8 cellular contexts compared by ENCODE assay signal in genomic region chrX:15564981-15565579, GRCh38. TPM values are rescaled to one million over a fixed set of nuclear protein-coding genes. Genes with fewer than 3 reads are reported as not detected.
DNase-seq lines count a peak whose midpoint lies in the region; ATAC-seq, FAIRE-seq and TF ChIP-seq lines count a peak whose summit lies in the region.

No MANE protein-coding gene starts in this region.

- FAIRE-seq in bronchial epithelial cell (lab: Jason Lieb, UNC), result no peak

- peak; percentile 74 for TF ChIP-seq CTCF in bronchial epithelial cell (IDR thresholded peaks at IDR 0.05; ENCODE audit: insufficient read depth, low read length, severe bottlenecking)

- no peaks in the 10 kb centered on the region for H3K36me3 ChIP-seq in bronchial epithelial cell (ENCODE audit: control insufficient read depth, insufficient read depth, low read length)

- DNase-seq in CD1c-positive myeloid dendritic cell (ENCODE audit: extremely low spot score), result peak; percentile 43
- DNase-seq in M059J (ENCODE audit: low read depth), result peak; percentile 63
- DNase-seq in RPMI7951 (ENCODE audit: low read depth), result peak; percentile 49
- peak; percentile 76 for DNase-seq in bronchial epithelial cell (ENCODE audit: low read depth)
- DNase-seq in iris pigment epithelial cell (ENCODE audit: low read depth), result peak; percentile 63
- peak; percentile 8 for DNase-seq in stimulated activated CD4-positive, alpha-beta T cell treated with anti-CD3 and anti-CD28 coated beads, Interleukin-4, amount 100 ng/mL, for 1 hour

- H3K27me3 ChIP-seq in bronchial epithelial cell (ENCODE audit: control insufficient read depth, insufficient read depth, low read length), result no peaks in the 10 kb centered on the region

- no peak overlapping the region for H3K4me3 ChIP-seq in bronchial epithelial cell (ENCODE audit: low read depth, low read length)

- ATAC-seq in GM19351 (IDR thresholded peaks at IDR 0.05; ENCODE audit: unreplicated experiment) (peak; percentile 72), HG02623 (IDR thresholded peaks at IDR 0.05; ENCODE audit: unreplicated experiment) (no peak)

RNA-seq across cellular contexts. Expression of gene ACE2, which starts 35.7 kb away (rescaled TPM):
- 1.4 and 6.6 TPM in 2 replicates for total RNA-seq in M059J (2014; rRNA removed; shearing (Covaris generic))
- total RNA-seq in RPMI7951 (2014; rRNA removed; shearing (Covaris generic)), result not detected in 2 replicates
- total RNA-seq in bronchial epithelial cell, result 1.2 TPM in 1 of 2 replicates, not detected in the other

Comparison
In these comparisons a context has a peak if more than half of its experiments do, and no peak if none do; other contexts are left out.
1. DNase-seq: peak in every context shown above with its lines; median percentile 76 in bronchial epithelial cell; 63 in M059J; 63 in iris pigment epithelial cell; 49 in RPMI7951; 43 in CD1c-positive myeloid dendritic cell; 8 in stimulated activated CD4-positive, alpha-beta T cell treated with anti-CD3 and anti-CD28 coated beads, Interleukin-4, amount 100 ng/mL, for 1 hour.